In genomic region chr5:154311362-154311761, GRCh38 we compare ENCODE assay signal across 11 cellular contexts.
DNase-seq lines count a peak whose midpoint lies in the region; ATAC-seq and FAIRE-seq lines count a peak whose summit lies in the region.
"Had no signal": no experiment of that assay in that cellular context is flagged by ENCODE, and none has a peak within 500 bp of the region (broad histone marks: within the 10 kb centered on the region; RNA-seq: fewer than 3 reads in every experiment).

No MANE protein-coding gene starts in this region.

- DNase-seq in stimulated activated CD4-positive, alpha-beta T cell treated with anti-CD3 and anti-CD28 coated beads, Interleukin-12 subunit alpha, Interleukin-12 subunit beta, amount 100 ng/mL, for 48 hours (ENCODE audit: low read depth in 2 of 3, low spot score in 1 of 3), result peak; percentile 6 to 7 (median 7)
- DNase-seq in stimulated activated CD4-positive, alpha-beta T cell treated with anti-CD3 and anti-CD28 coated beads, Interleukin-4, amount 100 ng/mL, for 4 hours, result no peak
- DNase-seq in activated T-helper 9 cell treated with anti-CD3 and anti-CD28 coated beads, Interleukin-2, amount 50 U/mL, for 16 hours (ENCODE audit: low read depth), result peak; percentile 13
- no peak for DNase-seq in stimulated activated naive CD8-positive, alpha-beta T cell treated with anti-CD3 and anti-CD28 coated beads, Interleukin-15, Interleukin-2, amounts not matched to agents 100 U/mL and 50 U/mL, for 24 hours
- no peak for DNase-seq in NCI-H187 treated with DMSO at 0.1 percent for 48 hours (lab: John Stamatoyannopoulos, UW)
- DNase-seq in HTR-8/SVneo (ENCODE audit: insufficient read length, low spot score), result no peak
- DNase-seq: caudate nucleus, NCI-H1436 treated with DMSO at 0.1 percent for 48 hours, Right ventricle myocardium superior had no signal

- ATAC-seq in HG03342 (IDR thresholded peaks at IDR 0.05; ENCODE audit: unreplicated experiment) (peak; percentile 58), HG03045 (IDR thresholded peaks at IDR 0.05; ENCODE audit: unreplicated experiment) (no peak)
- peak; percentile 56 for ATAC-seq in stimulated activated naive CD8-positive, alpha-beta T cell treated with anti-CD3 and anti-CD28 coated beads, Interleukin-15, Interleukin-2, amounts not matched to agents 100 U/mL and 50 U/mL, for 24 hours

- no peak for FAIRE-seq in HTR-8/SVneo (lab: Jason Lieb, UNC)

Comparison
In these comparisons a context has a peak if more than half of its experiments do, and no peak if none do; other contexts are left out.
1. DNase-seq: peak in stimulated activated CD4-positive, alpha-beta T cell treated with anti-CD3 and anti-CD28 coated beads, Interleukin-12 subunit alpha, Interleukin-12 subunit beta, amount 100 ng/mL, for 48 hours (3 of 3) and activated T-helper 9 cell treated with anti-CD3 and anti-CD28 coated beads, Interleukin-2, amount 50 U/mL, for 16 hours (single experiment); none in stimulated activated CD4-positive, alpha-beta T cell treated with anti-CD3 and anti-CD28 coated beads, Interleukin-4, amount 100 ng/mL, for 4 hours (0 of 2), stimulated activated naive CD8-positive, alpha-beta T cell treated with anti-CD3 and anti-CD28 coated beads, Interleukin-15, Interleukin-2, amounts not matched to agents 100 U/mL and 50 U/mL, for 24 hours (single experiment), NCI-H187 treated with DMSO at 0.1 percent for 48 hours (single experiment) and HTR-8/SVneo (single experiment).